Comparison of ENCODE assay signal across 17 cellular contexts in the genomic region with DNA sequence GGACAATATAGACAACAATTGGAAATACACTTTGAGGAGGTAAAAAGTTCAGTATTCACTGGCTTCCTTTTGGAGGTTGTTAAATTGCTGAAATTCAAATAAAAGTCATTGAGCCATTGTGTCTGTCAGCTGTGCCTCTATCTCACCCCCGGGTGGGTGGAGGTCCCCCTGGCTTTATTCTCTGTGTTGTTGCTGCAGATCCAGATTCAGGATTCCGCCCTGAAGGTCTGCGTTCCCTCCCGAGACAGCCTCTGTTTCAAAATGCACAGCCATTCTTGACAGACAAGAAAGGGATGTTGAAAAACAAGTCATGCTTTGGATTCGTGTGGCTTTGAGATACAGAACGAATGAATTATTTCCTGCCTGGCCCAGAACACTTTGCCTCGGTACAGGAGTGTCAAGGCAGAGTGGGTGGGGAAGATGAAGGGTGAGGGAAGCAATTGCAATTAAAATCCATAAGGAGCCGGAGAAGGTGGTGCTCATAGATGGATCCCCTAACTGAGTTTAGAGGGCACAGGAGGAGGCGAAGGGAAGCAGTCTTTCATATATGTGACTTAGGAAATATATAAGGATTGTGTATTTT.
"Had no signal": no experiment of that assay in that cellular context is flagged by ENCODE, and none has a peak within 500 bp of the region (broad histone marks: within the 10 kb centered on the region; RNA-seq: fewer than 3 reads in every experiment).

No MANE protein-coding gene starts in this region.

- H3K27me3 ChIP-seq: hepatocyte, vagina had no signal

- ATAC-seq: activated CD4-positive, CD25-positive, alpha-beta regulatory T cell treated with anti-CD3 and anti-CD28 coated beads, Interleukin-2, amount 50 U/mL, for 24 hours; activated T-helper 17 cell treated with anti-CD3 and anti-CD28 coated beads, Interleukin-2, amount 50 U/mL, for 72 hours; natural killer cell; stimulated activated effector memory CD8-positive, alpha-beta T cell treated with anti-CD3 and anti-CD28 coated beads, Interleukin-12 subunit alpha, Interleukin-12 subunit beta, amount 100 ng/mL, for 72 hours had no signal

- H3K36me3 Mint-ChIP-seq: immature natural killer cell; natural killer cell; stimulated activated effector memory CD8-positive, alpha-beta T cell treated with anti-CD3 and anti-CD28 coated beads, Interleukin-12 subunit alpha, Interleukin-12 subunit beta, amount 100 ng/mL, for 72 hours had no signal

- H3K36me3 ChIP-seq: vagina had no signal

- H3K27ac ChIP-seq: hepatocyte, vagina had no signal

- H3K4me1 ChIP-seq: vagina had no signal

- H3K4me3 Mint-ChIP-seq: activated T-helper 17 cell treated with anti-CD3 and anti-CD28 coated beads, Interleukin-2, amount 50 U/mL, for 72 hours; immature natural killer cell; natural killer cell; stimulated activated effector memory CD8-positive, alpha-beta T cell treated with anti-CD3 and anti-CD28 coated beads, Interleukin-12 subunit alpha, Interleukin-12 subunit beta, amount 100 ng/mL, for 72 hours; T-helper 2 cell treated with Interferon-gamma antibody and Interleukin-4, amounts not matched to agents 5 μg/mL and 100 μg/mL, for 36 hours had no signal

- H3K9me3 Mint-ChIP-seq: activated T-helper 17 cell treated with anti-CD3 and anti-CD28 coated beads, Interleukin-2, amount 50 U/mL, for 72 hours; immature natural killer cell; natural killer cell; stimulated activated effector memory CD8-positive, alpha-beta T cell treated with anti-CD3 and anti-CD28 coated beads, Interleukin-12 subunit alpha, Interleukin-12 subunit beta, amount 100 ng/mL, for 72 hours; T-helper 2 cell treated with Interferon-gamma antibody and Interleukin-4, amounts not matched to agents 5 μg/mL and 100 μg/mL, for 36 hours had no signal

- H3K79me2 ChIP-seq: hepatocyte had no signal

- DNase-seq: activated CD4-positive, alpha-beta T cell treated with anti-CD3 and anti-CD28 coated beads, Interleukin-2, amount 50 U/mL, for 1 hour; activated CD8-positive, alpha-beta memory T cell treated with anti-CD3 and anti-CD28 coated beads for 24 hours; activated naive CD4-positive, alpha-beta T cell treated with Interleukin-2 at 50 U/mL for 16 hours; aorta; dermis blood vessel endothelial cell; erythroblast; immature natural killer cell; mesenchymal stem cell; natural killer cell; stimulated activated CD4-positive, alpha-beta T cell treated with anti-CD3 and anti-CD28 coated beads, Interleukin-12 subunit alpha, Interleukin-12 subunit beta, amount 100 ng/mL, for 4 hours; stimulated activated CD4-positive, alpha-beta T cell treated with anti-CD3 and anti-CD28 coated beads, Interleukin-2, amount 100 ng/mL, for 24 hours had no signal

- H3K4me3 ChIP-seq: hepatocyte, vagina had no signal

- H3K9me3 ChIP-seq: vagina had no signal

- H3K4me1 Mint-ChIP-seq: activated T-helper 17 cell treated with anti-CD3 and anti-CD28 coated beads, Interleukin-2, amount 50 U/mL, for 72 hours; immature natural killer cell; natural killer cell; stimulated activated effector memory CD8-positive, alpha-beta T cell treated with anti-CD3 and anti-CD28 coated beads, Interleukin-12 subunit alpha, Interleukin-12 subunit beta, amount 100 ng/mL, for 72 hours had no signal

- H3K27ac Mint-ChIP-seq: activated T-helper 17 cell treated with anti-CD3 and anti-CD28 coated beads, Interleukin-2, amount 50 U/mL, for 72 hours; immature natural killer cell; natural killer cell; stimulated activated effector memory CD8-positive, alpha-beta T cell treated with anti-CD3 and anti-CD28 coated beads, Interleukin-12 subunit alpha, Interleukin-12 subunit beta, amount 100 ng/mL, for 72 hours; T-helper 2 cell treated with Interferon-gamma antibody and Interleukin-4, amounts not matched to agents 5 μg/mL and 100 μg/mL, for 36 hours had no signal
